Comparison of ENCODE assay signal across 8 cellular contexts in genomic region chr5:4879693-4880303, GRCh38.
DNase-seq lines count a peak whose midpoint lies in the region; ATAC-seq lines count a peak whose summit lies in the region.

No MANE protein-coding gene starts in this region.

- intact Hi-C loops in posterior cingulate gyrus (cut with DNase I), result loop anchor here (1.0 to 5.0 kb wide), 3 partner anchors 63 to 540 kb away; no protein-coding TSS in a partner anchor

- ATAC-seq in GM19023 (IDR thresholded peaks at IDR 0.05; ENCODE audit: unreplicated experiment), result peak; percentile 83
- peak; percentile 81 for ATAC-seq in HG03175 (IDR thresholded peaks at IDR 0.05; ENCODE audit: unreplicated experiment)
- peak; percentile 36 to 38 for ATAC-seq in activated T-cell treated with anti-CD3 and anti-CD28 coated beads, Interleukin-2, amount 50 U/mL, for 72 hours (replicated peaks in 1 of 2)

- peak; percentile 64 for DNase-seq in COLO829 (ENCODE audit: low spot score)
- DNase-seq in NCI-H524 treated with DMSO at 0.1 percent for 48 hours (lab: John Stamatoyannopoulos, UW), result peak; percentile 35
- peak; percentile 38 to 57 for DNase-seq in activated T-cell treated with anti-CD3 and anti-CD28 coated beads, Interleukin-2, amount 50 U/mL, for 72 hours
- peak; percentile 77 for DNase-seq in glomerular visceral epithelial cell (ENCODE audit: extremely low spot score)
- peak; percentile 68 to 97 (median 87) for DNase-seq in posterior cingulate gyrus
- no peak for DNase-seq in HPDE6-E6E7 (ENCODE audit: extremely low spot score)

- H3K27me3 Mint-ChIP-seq in activated T-cell treated with anti-CD3 and anti-CD28 coated beads, Interleukin-2, amount 50 U/mL, for 72 hours (ENCODE audit: low read depth), result no peaks in the 10 kb centered on the region

- H3K4me3 Mint-ChIP-seq in activated T-cell treated with anti-CD3 and anti-CD28 coated beads, Interleukin-2, amount 50 U/mL, for 72 hours, result no peak overlapping the region

- no peaks in the 10 kb centered on the region for H3K36me3 Mint-ChIP-seq in activated T-cell treated with anti-CD3 and anti-CD28 coated beads, Interleukin-2, amount 50 U/mL, for 72 hours (ENCODE audit: insufficient read depth in 2 of 2)

- no peaks in the 10 kb centered on the region for H3K4me1 Mint-ChIP-seq in activated T-cell treated with anti-CD3 and anti-CD28 coated beads, Interleukin-2, amount 50 U/mL, for 72 hours (ENCODE audit: low read depth)

- H3K27ac Mint-ChIP-seq in activated T-cell treated with anti-CD3 and anti-CD28 coated beads, Interleukin-2, amount 50 U/mL, for 72 hours, result no peak overlapping the region

- H3K9me3 Mint-ChIP-seq in activated T-cell treated with anti-CD3 and anti-CD28 coated beads, Interleukin-2, amount 50 U/mL, for 72 hours, result no peaks in the 10 kb centered on the region
